Comparison of ENCODE assay signal across 1 cellular context in the genomic region with DNA sequence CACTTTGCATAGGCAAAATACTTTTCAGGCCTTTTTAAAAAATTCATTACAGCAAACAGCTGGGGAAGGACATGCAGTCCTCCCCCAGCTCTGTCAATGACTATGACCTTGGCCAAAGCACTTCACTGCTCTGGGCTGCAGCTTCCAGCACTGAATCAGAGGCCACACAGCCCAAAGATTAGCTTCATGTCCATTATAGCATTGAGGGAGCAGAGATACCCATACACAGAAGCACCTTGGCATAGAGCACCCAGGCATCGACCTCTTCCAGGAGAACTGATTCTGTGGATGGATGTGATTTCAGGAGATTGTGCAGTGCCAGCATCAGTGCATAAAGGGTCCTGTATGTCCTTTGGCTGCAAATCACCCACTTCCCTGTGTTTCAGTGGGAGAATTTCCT.
TF ChIP-seq lines count a peak whose summit lies in the region.

No MANE protein-coding gene starts in this region.

TF ChIP-seq in WTC11, 78 proteins besides CTCF, POLR2A, EP300 and RAD21 (continued from another document):
- TF ChIP-seq, protein P1, sequence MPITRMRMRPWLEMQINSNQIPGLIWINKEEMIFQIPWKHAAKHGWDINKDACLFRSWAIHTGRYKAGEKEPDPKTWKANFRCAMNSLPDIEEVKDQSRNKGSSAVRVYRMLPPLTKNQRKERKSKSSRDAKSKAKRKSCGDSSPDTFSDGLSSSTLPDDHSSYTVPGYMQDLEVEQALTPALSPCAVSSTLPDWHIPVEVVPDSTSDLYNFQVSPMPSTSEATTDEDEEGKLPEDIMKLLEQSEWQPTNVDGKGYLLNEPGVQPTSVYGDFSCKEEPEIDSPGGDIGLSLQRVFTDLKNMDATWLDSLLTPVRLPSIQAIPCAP (CRISPR knock-in tag; IDR thresholded peaks at IDR 0.05), result no peak
- TF ChIP-seq, protein P2, sequence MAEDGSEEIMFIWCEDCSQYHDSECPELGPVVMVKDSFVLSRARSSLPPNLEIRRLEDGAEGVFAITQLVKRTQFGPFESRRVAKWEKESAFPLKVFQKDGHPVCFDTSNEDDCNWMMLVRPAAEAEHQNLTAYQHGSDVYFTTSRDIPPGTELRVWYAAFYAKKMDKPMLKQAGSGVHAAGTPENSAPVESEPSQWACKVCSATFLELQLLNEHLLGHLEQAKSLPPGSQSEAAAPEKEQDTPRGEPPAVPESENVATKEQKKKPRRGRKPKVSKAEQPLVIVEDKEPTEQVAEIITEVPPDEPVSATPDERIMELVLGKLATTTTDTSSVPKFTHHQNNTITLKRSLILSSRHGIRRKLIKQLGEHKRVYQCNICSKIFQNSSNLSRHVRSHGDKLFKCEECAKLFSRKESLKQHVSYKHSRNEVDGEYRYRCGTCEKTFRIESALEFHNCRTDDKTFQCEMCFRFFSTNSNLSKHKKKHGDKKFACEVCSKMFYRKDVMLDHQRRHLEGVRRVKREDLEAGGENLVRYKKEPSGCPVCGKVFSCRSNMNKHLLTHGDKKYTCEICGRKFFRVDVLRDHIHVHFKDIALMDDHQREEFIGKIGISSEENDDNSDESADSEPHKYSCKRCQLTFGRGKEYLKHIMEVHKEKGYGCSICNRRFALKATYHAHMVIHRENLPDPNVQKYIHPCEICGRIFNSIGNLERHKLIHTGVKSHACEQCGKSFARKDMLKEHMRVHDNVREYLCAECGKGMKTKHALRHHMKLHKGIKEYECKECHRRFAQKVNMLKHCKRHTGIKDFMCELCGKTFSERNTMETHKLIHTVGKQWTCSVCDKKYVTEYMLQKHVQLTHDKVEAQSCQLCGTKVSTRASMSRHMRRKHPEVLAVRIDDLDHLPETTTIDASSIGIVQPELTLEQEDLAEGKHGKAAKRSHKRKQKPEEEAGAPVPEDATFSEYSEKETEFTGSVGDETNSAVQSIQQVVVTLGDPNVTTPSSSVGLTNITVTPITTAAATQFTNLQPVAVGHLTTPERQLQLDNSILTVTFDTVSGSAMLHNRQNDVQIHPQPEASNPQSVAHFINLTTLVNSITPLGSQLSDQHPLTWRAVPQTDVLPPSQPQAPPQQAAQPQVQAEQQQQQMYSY (CRISPR knock-in tag; IDR thresholded peaks at IDR 0.05), result no peak
- no peak for TF ChIP-seq SOX15 (CRISPR knock-in tag; IDR thresholded peaks at IDR 0.05)
